Comparison of ENCODE assay signal across 25 cellular contexts in the genomic region with DNA sequence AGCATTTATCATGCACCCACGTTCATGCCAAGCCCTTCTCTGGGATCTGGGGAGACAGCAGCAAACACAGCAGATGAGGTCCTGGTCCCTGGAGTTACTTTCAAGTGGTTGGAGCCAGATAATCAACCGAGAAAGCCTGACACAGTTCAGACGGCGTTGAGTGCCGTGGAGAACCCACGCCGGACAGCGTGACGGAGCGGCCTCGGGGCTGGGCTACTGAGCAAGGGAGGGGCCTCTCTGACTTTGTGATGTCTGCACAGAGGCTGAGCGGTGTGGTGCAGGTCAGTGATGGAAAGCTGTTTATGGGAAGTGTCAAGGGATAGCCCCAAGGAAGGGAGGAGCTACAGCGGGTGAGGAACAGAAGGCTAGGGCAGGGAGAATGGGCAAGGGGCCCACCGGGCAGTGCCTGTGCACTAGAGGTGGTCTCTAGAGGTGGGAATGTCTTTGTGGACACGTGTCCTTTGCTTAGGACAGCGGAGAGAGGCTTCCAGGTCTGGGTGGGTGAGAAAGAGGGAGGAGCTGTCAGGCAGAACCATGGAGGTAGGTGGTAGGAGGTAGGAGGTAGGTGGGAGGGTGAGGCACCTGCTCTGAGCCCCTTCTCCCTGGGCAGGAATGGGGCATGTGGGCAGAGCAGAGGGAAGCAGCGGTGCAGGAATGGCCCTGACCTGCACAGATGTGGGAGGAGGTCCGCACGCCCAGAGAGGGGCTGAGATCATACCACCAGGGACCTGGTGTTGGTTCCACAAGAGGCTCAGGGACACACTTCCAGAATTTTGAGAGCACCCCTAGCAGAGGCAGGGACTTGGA.
DNase-seq lines count a peak whose midpoint lies in the region; TF ChIP-seq lines count a peak whose summit lies in the region.
"Had no signal": no experiment of that assay in that cellular context is flagged by ENCODE, and none has a peak within 500 bp of the region (broad histone marks: within the 10 kb centered on the region; RNA-seq: fewer than 3 reads in every experiment).

No MANE protein-coding gene starts in this region.

- no peaks in the 10 kb centered on the region for H3K4me1 ChIP-seq in colonic mucosa

- no peaks in the 10 kb centered on the region for H3K36me3 Mint-ChIP-seq in activated naive CD4-positive, alpha-beta T cell treated with anti-CD3 and anti-CD28 coated beads, Interleukin-2, amount 50 U/mL, for 24 hours
- no peaks in the 10 kb centered on the region for H3K36me3 Mint-ChIP-seq in activated naive CD4-positive, alpha-beta T cell treated with anti-CD3 and anti-CD28 coated beads, Interleukin-2, amount 10 ng/mL, durations not matched to agents 7 days and 5 days
- H3K36me3 Mint-ChIP-seq: activated naive CD4-positive, alpha-beta T cell treated with anti-CD3 and anti-CD28 coated beads, Interleukin-2, amount 50 U/mL, for 72 hours; memory B cell; stimulated activated naive B cell treated with anti-CD40 and anti-IgM and Interleukin-4, amounts not matched to agents 10 μg/mL and 1 μg/mL and 100 μg/mL, for 72 hours had no signal

- H3K4me3 Mint-ChIP-seq in activated naive CD4-positive, alpha-beta T cell treated with anti-CD3 and anti-CD28 coated beads, Interleukin-2, amount 50 U/mL, for 24 hours, result no peak overlapping the region
- H3K4me3 Mint-ChIP-seq in activated naive CD4-positive, alpha-beta T cell treated with anti-CD3 and anti-CD28 coated beads, Interleukin-2, amount 10 ng/mL, durations not matched to agents 7 days and 5 days, result no peak overlapping the region
- H3K4me3 Mint-ChIP-seq: activated T-helper 17 cell treated with anti-CD3 and anti-CD28 coated beads, Interleukin-2, amount 50 U/mL, for 72 hours; stimulated activated naive B cell treated with anti-CD40 and anti-IgM and Interleukin-4, amounts not matched to agents 10 μg/mL and 1 μg/mL and 100 μg/mL, for 72 hours had no signal

- H3K9me3 Mint-ChIP-seq in activated naive CD4-positive, alpha-beta T cell treated with anti-CD3 and anti-CD28 coated beads, Interleukin-2, amount 50 U/mL, for 24 hours, result no peaks in the 10 kb centered on the region
- no peaks in the 10 kb centered on the region for H3K9me3 Mint-ChIP-seq in activated naive CD4-positive, alpha-beta T cell treated with anti-CD3 and anti-CD28 coated beads, Interleukin-2, amount 10 ng/mL, durations not matched to agents 7 days and 5 days
- H3K9me3 Mint-ChIP-seq: activated naive CD4-positive, alpha-beta T cell treated with anti-CD3 and anti-CD28 coated beads, Interleukin-2, amount 50 U/mL, for 72 hours; activated T-helper 17 cell treated with anti-CD3 and anti-CD28 coated beads, Interleukin-2, amount 50 U/mL, for 72 hours; memory B cell; stimulated activated naive B cell treated with anti-CD40 and anti-IgM and Interleukin-4, amounts not matched to agents 10 μg/mL and 1 μg/mL and 100 μg/mL, for 72 hours had no signal

- peak overlapping the region; percentile 81 for H3K27ac Mint-ChIP-seq in activated naive CD4-positive, alpha-beta T cell treated with anti-CD3 and anti-CD28 coated beads, Interleukin-2, amount 50 U/mL, for 24 hours
- H3K27ac Mint-ChIP-seq in activated naive CD4-positive, alpha-beta T cell treated with anti-CD3 and anti-CD28 coated beads, Interleukin-2, amount 10 ng/mL, durations not matched to agents 7 days and 5 days, result no peak overlapping the region
- H3K27ac Mint-ChIP-seq: activated T-helper 17 cell treated with anti-CD3 and anti-CD28 coated beads, Interleukin-2, amount 50 U/mL, for 72 hours; memory B cell; stimulated activated naive B cell treated with anti-CD40 and anti-IgM and Interleukin-4, amounts not matched to agents 10 μg/mL and 1 μg/mL and 100 μg/mL, for 72 hours had no signal

- CTCF ChIA-PET in activated naive CD4-positive, alpha-beta T cell treated with anti-CD3 and anti-CD28 coated beads, Interleukin-2, amount 10 ng/mL, durations not matched to agents 7 days and 5 days (lab: Charles Lee), result interaction anchor here (1.3 kb wide), 1 partner anchor 19 kb away, joined by 6 read pairs; no protein-coding TSS in a partner anchor

- intact Hi-C loops in colonic mucosa (cut with DNase I), result no loop called here

- H3K27me3 ChIP-seq in colonic mucosa, result no peaks in the 10 kb centered on the region
- H3K27me3 ChIP-seq: MG63, upper lobe of left lung had no signal

- H3K9ac ChIP-seq in colonic mucosa (ENCODE audit: low read depth in 2 of 2, low read length in 2 of 2), result no peak overlapping the region
- H3K9ac ChIP-seq: KMS-11 had no signal

- DNase-seq in activated naive CD4-positive, alpha-beta T cell treated with anti-CD3 and anti-CD28 coated beads, Interleukin-2, amount 10 ng/mL, durations not matched to agents 7 days and 5 days, result no peak
- DNase-seq in colonic mucosa (peak; percentile 16), mesenteric fat pad (ENCODE audit: low spot score) (peak; percentile 68), ureter (ENCODE audit: low spot score) (peak; percentile 29), hepatic stellate cell (ENCODE audit: low spot score) (no peak), dermis blood vessel endothelial cell (no peak)
- no peak for DNase-seq in activated naive CD4-positive, alpha-beta T cell treated with Interleukin-2 at 50 U/mL for 16 hours
- DNase-seq: DMS79; hypothalamus; MG63; NCI-H1105 treated with DMSO at 0.1 percent for 48 hours; NCI-H1930; NCI-H2171 treated with DMSO at 0.1 percent for 48 hours; NCI-H510A treated with DMSO at 0.1 percent for 48 hours; nucleus accumbens; stimulated activated naive B cell treated with anti-CD40 and anti-IgM and Interleukin-4, amounts not matched to agents 10 μg/mL and 1 μg/mL and 100 μg/mL, for 72 hours; T-helper 1 cell; upper lobe of left lung had no signal

- no peak for TF ChIP-seq CTCF in colonic mucosa (IDR thresholded peaks at IDR 0.05)

- no peaks in the 10 kb centered on the region for H3K9me3 ChIP-seq in colonic mucosa
- H3K9me3 ChIP-seq: MG63, upper lobe of left lung had no signal

- H3K27me3 Mint-ChIP-seq in activated naive CD4-positive, alpha-beta T cell treated with anti-CD3 and anti-CD28 coated beads, Interleukin-2, amount 50 U/mL, for 24 hours, result no peaks in the 10 kb centered on the region
- H3K27me3 Mint-ChIP-seq in activated naive CD4-positive, alpha-beta T cell treated with anti-CD3 and anti-CD28 coated beads, Interleukin-2, amount 10 ng/mL, durations not matched to agents 7 days and 5 days, result peaks cover 78% of the 10 kb centered on the region

- H3K4me1 Mint-ChIP-seq in activated naive CD4-positive, alpha-beta T cell treated with anti-CD3 and anti-CD28 coated beads, Interleukin-2, amount 50 U/mL, for 24 hours, result peaks cover 21% of the 10 kb centered on the region
- peaks cover 6% of the 10 kb centered on the region for H3K4me1 Mint-ChIP-seq in activated naive CD4-positive, alpha-beta T cell treated with anti-CD3 and anti-CD28 coated beads, Interleukin-2, amount 10 ng/mL, durations not matched to agents 7 days and 5 days
- H3K4me1 Mint-ChIP-seq: activated T-helper 17 cell treated with anti-CD3 and anti-CD28 coated beads, Interleukin-2, amount 50 U/mL, for 72 hours had no signal

- no peak overlapping the region for H3K27ac ChIP-seq in colonic mucosa
- H3K27ac ChIP-seq: C4-2B, KMS-11, SK-N-MC, upper lobe of left lung had no signal

- no peak overlapping the region for H3K4me3 ChIP-seq in colonic mucosa
- H3K4me3 ChIP-seq: MG63, SK-N-MC, upper lobe of left lung had no signal

- no peaks in the 10 kb centered on the region for H3K36me3 ChIP-seq in colonic mucosa
- H3K36me3 ChIP-seq: MG63, upper lobe of left lung had no signal

Comparison
In these comparisons a context has a peak if more than half of its experiments do, and no peak if none do; other contexts are left out.
1. DNase-seq: peak in colonic mucosa (single experiment), mesenteric fat pad (single experiment) and ureter (single experiment); none in activated naive CD4-positive, alpha-beta T cell treated with anti-CD3 and anti-CD28 coated beads, Interleukin-2, amount 10 ng/mL, durations not matched to agents 7 days and 5 days (single experiment), activated naive CD4-positive, alpha-beta T cell treated with Interleukin-2 at 50 U/mL for 16 hours (single experiment), hepatic stellate cell (single experiment) and dermis blood vessel endothelial cell (single experiment).